In genomic region chr4:33537527-33537926, GRCh38 we compare ENCODE assay signal across 7 cellular contexts.
"Had no signal": no experiment of that assay in that cellular context is flagged by ENCODE, and none has a peak within 500 bp of the region (broad histone marks: within the 10 kb centered on the region; RNA-seq: fewer than 3 reads in every experiment).

No MANE protein-coding gene starts in this region.

- H3K9me3 Mint-ChIP-seq: GM23338, H9, HFFc6 had no signal

- H3K4me2 ChIP-seq: GM23338 had no signal

- H3K36me3 Mint-ChIP-seq: IgD-negative memory B cell had no signal

- H3K4me3 Mint-ChIP-seq: GM23338, H9, HFFc6, IgD-negative memory B cell had no signal

- H3K4me1 Mint-ChIP-seq: IgD-negative memory B cell had no signal

- H3K27ac ChIP-seq: HL-60 had no signal

- ATAC-seq: GM23338, HepG2 had no signal

- DNase-seq: H9, HCEC 1CT, HFFc6 had no signal

- H3K27ac Mint-ChIP-seq: GM23338, HFFc6, IgD-negative memory B cell had no signal

- H3K27me3 Mint-ChIP-seq: IgD-negative memory B cell had no signal

- H3K4me3 ChIP-seq: GM23338 had no signal
